ENCODE assay signal across 1 cellular context in the genomic region with DNA sequence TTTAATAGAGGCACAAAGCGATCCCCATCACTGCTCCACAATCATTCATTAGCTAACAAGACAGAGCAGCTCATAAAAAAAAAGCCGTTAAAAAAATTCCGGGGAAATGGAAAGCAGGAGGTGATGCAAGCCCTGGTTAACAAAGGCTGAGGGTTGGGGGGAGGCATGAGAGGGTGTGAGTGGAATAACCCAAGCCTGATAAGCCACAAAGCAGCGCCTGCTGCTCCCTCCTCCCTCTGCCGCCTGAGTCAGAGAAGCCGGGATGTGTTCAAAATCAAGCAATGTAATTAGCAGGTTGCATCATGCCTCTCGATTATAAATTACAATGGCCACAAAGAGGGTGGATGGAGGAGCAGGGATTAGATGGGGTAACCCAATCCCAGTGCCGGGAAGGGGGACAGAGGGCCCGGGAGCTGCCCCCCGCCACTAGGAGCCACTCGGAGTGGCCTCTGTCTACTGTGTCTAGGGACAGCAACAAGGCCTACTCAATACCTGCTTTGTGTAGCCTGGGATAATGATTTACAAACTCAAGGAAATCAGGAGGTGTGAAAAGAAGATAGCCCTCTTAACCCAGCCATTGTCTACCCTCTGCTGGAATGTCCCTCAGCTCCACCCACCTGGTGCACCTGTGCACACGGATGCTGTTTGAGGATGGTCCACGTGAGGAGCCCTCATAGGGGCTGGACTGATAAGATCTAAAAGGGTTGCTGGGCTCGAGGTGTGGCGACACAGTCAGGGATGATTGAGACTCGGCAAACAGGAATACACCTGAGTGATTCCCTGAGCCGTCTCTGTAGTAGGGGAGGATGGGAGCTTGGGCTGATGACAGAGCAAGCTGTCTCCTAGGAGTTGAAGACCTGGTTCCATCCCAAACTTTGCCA.
A peak's percentile ranks its signal among the peaks of the same experiment; 100 is the strongest.
TF ChIP-seq lines count a peak whose summit lies in the region.

No MANE protein-coding gene starts in this region.

TF ChIP-seq in HepG2, 621 proteins besides CTCF, POLR2A, EP300 and RAD21 (continued from another document and continues in another):
- TF ChIP-seq, protein P1, sequence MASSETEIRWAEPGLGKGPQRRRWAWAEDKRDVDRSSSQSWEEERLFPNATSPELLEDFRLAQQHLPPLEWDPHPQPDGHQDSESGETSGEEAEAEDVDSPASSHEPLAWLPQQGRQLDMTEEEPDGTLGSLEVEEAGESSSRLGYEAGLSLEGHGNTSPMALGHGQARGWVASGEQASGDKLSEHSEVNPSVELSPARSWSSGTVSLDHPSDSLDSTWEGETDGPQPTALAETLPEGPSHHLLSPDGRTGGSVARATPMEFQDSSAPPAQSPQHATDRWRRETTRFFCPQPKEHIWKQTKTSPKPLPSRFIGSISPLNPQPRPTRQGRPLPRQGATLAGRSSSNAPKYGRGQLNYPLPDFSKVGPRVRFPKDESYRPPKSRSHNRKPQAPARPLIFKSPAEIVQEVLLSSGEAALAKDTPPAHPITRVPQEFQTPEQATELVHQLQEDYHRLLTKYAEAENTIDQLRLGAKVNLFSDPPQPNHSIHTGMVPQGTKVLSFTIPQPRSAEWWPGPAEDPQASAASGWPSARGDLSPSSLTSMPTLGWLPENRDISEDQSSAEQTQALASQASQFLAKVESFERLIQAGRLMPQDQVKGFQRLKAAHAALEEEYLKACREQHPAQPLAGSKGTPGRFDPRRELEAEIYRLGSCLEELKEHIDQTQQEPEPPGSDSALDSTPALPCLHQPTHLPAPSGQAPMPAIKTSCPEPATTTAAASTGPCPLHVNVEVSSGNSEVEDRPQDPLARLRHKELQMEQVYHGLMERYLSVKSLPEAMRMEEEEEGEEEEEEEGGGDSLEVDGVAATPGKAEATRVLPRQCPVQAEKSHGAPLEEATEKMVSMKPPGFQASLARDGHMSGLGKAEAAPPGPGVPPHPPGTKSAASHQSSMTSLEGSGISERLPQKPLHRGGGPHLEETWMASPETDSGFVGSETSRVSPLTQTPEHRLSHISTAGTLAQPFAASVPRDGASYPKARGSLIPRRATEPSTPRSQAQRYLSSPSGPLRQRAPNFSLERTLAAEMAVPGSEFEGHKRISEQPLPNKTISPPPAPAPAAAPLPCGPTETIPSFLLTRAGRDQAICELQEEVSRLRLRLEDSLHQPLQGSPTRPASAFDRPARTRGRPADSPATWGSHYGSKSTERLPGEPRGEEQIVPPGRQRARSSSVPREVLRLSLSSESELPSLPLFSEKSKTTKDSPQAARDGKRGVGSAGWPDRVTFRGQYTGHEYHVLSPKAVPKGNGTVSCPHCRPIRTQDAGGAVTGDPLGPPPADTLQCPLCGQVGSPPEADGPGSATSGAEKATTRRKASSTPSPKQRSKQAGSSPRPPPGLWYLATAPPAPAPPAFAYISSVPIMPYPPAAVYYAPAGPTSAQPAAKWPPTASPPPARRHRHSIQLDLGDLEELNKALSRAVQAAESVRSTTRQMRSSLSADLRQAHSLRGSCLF (CRISPR knock-in tag; IDR thresholded peaks at IDR 0.05; ENCODE audit: borderline replicate concordance), result no peak
- TF ChIP-seq TBP (CRISPR knock-in tag; IDR thresholded peaks at IDR 0.05), result no peak
- no peak for TF ChIP-seq SAFB2 (CRISPR knock-in tag; IDR thresholded peaks at IDR 0.05; ENCODE audit: borderline replicate concordance, low read depth)
- no peak for TF ChIP-seq ZNF549 (CRISPR knock-in tag; IDR thresholded peaks at IDR 0.05)
- TF ChIP-seq, protein P2, sequence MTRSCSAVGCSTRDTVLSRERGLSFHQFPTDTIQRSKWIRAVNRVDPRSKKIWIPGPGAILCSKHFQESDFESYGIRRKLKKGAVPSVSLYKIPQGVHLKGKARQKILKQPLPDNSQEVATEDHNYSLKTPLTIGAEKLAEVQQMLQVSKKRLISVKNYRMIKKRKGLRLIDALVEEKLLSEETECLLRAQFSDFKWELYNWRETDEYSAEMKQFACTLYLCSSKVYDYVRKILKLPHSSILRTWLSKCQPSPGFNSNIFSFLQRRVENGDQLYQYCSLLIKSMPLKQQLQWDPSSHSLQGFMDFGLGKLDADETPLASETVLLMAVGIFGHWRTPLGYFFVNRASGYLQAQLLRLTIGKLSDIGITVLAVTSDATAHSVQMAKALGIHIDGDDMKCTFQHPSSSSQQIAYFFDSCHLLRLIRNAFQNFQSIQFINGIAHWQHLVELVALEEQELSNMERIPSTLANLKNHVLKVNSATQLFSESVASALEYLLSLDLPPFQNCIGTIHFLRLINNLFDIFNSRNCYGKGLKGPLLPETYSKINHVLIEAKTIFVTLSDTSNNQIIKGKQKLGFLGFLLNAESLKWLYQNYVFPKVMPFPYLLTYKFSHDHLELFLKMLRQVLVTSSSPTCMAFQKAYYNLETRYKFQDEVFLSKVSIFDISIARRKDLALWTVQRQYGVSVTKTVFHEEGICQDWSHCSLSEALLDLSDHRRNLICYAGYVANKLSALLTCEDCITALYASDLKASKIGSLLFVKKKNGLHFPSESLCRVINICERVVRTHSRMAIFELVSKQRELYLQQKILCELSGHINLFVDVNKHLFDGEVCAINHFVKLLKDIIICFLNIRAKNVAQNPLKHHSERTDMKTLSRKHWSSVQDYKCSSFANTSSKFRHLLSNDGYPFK (CRISPR knock-in tag; IDR thresholded peaks at IDR 0.05; ENCODE audit: borderline replicate concordance), result 0 out of 2 replicates have a peak, but pooled peaks have one; percentile 23
- no peak for TF ChIP-seq REL (CRISPR knock-in tag; conservative IDR thresholded peaks at IDR 0.05)
- TF ChIP-seq, protein P3, sequence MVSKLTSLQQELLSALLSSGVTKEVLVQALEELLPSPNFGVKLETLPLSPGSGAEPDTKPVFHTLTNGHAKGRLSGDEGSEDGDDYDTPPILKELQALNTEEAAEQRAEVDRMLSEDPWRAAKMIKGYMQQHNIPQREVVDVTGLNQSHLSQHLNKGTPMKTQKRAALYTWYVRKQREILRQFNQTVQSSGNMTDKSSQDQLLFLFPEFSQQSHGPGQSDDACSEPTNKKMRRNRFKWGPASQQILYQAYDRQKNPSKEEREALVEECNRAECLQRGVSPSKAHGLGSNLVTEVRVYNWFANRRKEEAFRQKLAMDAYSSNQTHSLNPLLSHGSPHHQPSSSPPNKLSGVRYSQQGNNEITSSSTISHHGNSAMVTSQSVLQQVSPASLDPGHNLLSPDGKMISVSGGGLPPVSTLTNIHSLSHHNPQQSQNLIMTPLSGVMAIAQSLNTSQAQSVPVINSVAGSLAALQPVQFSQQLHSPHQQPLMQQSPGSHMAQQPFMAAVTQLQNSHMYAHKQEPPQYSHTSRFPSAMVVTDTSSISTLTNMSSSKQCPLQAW (CRISPR knock-in tag; IDR thresholded peaks at IDR 0.05), result peak; percentile 96
- TF ChIP-seq ZNF543 (CRISPR knock-in tag; IDR thresholded peaks at IDR 0.05), result no peak
- TF ChIP-seq CENPT (CRISPR knock-in tag; IDR thresholded peaks at IDR 0.05; ENCODE audit: low read depth), result no peak; the same call in 1 of the 2 replicates
- peak; percentile 70; the same call in 1 of the 2 replicates for TF ChIP-seq ZNF264 (CRISPR knock-in tag; IDR thresholded peaks at IDR 0.05)
- no peak for TF ChIP-seq U2AF1 (optimal IDR thresholded peaks at IDR 0.05; ENCODE audit: low read depth, low read length)
- no peak for TF ChIP-seq ZC3H13 (CRISPR knock-in tag; IDR thresholded peaks at IDR 0.05)
- peak; percentile 68; the same call in 1 of the 2 replicates for TF ChIP-seq SIX1 (CRISPR knock-in tag; IDR thresholded peaks at IDR 0.05; ENCODE audit: borderline replicate concordance)
- TF ChIP-seq ZMYM4 (CRISPR knock-in tag; IDR thresholded peaks at IDR 0.05), result peak; percentile 56
- no peak for TF ChIP-seq ZFP36L1 (CRISPR knock-in tag; IDR thresholded peaks at IDR 0.05)
- TF ChIP-seq ZNF274 (CRISPR knock-in tag; IDR thresholded peaks at IDR 0.05), result no peak
- TF ChIP-seq ZNF766 (CRISPR knock-in tag; IDR thresholded peaks at IDR 0.05; ENCODE audit: borderline replicate concordance), result peak; percentile 21; the same call in 1 of the 2 replicates
- TF ChIP-seq, protein P4, sequence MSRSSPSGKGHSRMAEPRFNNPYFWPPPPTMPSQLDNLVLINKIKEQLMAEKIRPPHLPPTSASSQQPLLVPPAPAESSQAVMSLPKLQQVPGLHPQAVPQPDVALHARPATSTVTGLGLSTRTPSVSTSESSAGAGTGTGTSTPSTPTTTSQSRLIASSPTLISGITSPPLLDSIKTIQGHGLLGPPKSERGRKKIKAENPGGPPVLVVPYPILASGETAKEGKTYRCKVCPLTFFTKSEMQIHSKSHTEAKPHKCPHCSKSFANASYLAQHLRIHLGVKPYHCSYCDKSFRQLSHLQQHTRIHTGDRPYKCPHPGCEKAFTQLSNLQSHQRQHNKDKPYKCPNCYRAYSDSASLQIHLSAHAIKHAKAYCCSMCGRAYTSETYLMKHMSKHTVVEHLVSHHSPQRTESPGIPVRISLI (CRISPR knock-in tag; IDR thresholded peaks at IDR 0.05; ENCODE audit: borderline replicate concordance), result peak; percentile 82
- peak; percentile 47; the same call in 1 of the 2 replicates for TF ChIP-seq ZNF615 (CRISPR knock-in tag; IDR thresholded peaks at IDR 0.05; ENCODE audit: borderline replicate concordance)
- peak; percentile 95 for TF ChIP-seq RXRA (CRISPR knock-in tag; IDR thresholded peaks at IDR 0.05)
- no peak for TF ChIP-seq IKZF1 (IDR thresholded peaks at IDR 0.05)
- TF ChIP-seq MBD4 (IDR thresholded peaks at IDR 0.05; ENCODE audit: borderline replicate concordance, low read length), result no peak
- TF ChIP-seq HMG20B (CRISPR knock-in tag; conservative IDR thresholded peaks at IDR 0.05), result peak; percentile 93
- TF ChIP-seq HNRNPL (IDR thresholded peaks at IDR 0.05; ENCODE audit: low read depth, low read length), result no peak
- no peak for TF ChIP-seq ATRX (CRISPR knock-in tag; IDR thresholded peaks at IDR 0.05; ENCODE audit: borderline replicate concordance)
- TF ChIP-seq MEIS1 (CRISPR knock-in tag; IDR thresholded peaks at IDR 0.05; ENCODE audit: borderline replicate concordance), result no peak; the same call in 1 of the 2 replicates
- peak; percentile 93 for TF ChIP-seq NR2F2 (IDR thresholded peaks at IDR 0.05; ENCODE audit: borderline replicate concordance, low read depth)
- TF ChIP-seq SNRNP70 (IDR thresholded peaks at IDR 0.05; ENCODE audit: low read depth, low read length), result no peak
- peak; percentile 1; the same call in 1 of the 2 replicates for TF ChIP-seq KAT7 (CRISPR knock-in tag; IDR thresholded peaks at IDR 0.05; ENCODE audit: borderline replicate concordance)
- TF ChIP-seq, protein P5, sequence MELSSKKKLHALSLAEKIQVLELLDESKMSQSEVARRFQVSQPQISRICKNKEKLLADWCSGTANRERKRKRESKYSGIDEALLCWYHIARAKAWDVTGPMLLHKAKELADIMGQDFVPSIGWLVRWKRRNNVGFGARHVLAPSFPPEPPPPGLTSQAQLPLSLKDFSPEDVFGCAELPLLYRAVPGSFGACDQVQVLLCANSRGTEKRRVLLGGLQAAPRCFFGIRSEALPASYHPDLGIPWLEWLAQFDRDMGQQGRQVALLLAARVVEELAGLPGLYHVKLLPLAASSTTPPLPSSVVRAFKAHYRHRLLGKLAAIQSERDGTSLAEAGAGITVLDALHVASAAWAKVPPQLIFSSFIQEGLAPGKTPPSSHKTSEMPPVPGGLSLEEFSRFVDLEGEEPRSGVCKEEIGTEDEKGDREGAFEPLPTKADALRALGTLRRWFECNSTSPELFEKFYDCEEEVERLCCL (CRISPR knock-in tag; IDR thresholded peaks at IDR 0.05; ENCODE audit: borderline replicate concordance), result no peak
- TF ChIP-seq, protein P6, sequence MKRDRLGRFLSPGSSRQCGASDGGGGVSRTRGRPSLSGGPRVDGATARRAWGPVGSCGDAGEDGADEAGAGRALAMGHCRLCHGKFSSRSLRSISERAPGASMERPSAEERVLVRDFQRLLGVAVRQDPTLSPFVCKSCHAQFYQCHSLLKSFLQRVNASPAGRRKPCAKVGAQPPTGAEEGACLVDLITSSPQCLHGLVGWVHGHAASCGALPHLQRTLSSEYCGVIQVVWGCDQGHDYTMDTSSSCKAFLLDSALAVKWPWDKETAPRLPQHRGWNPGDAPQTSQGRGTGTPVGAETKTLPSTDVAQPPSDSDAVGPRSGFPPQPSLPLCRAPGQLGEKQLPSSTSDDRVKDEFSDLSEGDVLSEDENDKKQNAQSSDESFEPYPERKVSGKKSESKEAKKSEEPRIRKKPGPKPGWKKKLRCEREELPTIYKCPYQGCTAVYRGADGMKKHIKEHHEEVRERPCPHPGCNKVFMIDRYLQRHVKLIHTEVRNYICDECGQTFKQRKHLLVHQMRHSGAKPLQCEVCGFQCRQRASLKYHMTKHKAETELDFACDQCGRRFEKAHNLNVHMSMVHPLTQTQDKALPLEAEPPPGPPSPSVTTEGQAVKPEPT (CRISPR knock-in tag; IDR thresholded peaks at IDR 0.05; ENCODE audit: low read depth), result no peak
- TF ChIP-seq SETDB1 (CRISPR knock-in tag; IDR thresholded peaks at IDR 0.05; ENCODE audit: borderline replicate concordance), result no peak
- TF ChIP-seq ZNF589 (CRISPR knock-in tag; conservative IDR thresholded peaks at IDR 0.05), result peak; percentile 69; the same call in 1 of the 2 replicates
- no peak for TF ChIP-seq ZNF230 (CRISPR knock-in tag; IDR thresholded peaks at IDR 0.05)
- TF ChIP-seq, protein P7, sequence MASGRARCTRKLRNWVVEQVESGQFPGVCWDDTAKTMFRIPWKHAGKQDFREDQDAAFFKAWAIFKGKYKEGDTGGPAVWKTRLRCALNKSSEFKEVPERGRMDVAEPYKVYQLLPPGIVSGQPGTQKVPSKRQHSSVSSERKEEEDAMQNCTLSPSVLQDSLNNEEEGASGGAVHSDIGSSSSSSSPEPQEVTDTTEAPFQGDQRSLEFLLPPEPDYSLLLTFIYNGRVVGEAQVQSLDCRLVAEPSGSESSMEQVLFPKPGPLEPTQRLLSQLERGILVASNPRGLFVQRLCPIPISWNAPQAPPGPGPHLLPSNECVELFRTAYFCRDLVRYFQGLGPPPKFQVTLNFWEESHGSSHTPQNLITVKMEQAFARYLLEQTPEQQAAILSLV (CRISPR knock-in tag; IDR thresholded peaks at IDR 0.05; ENCODE audit: borderline replicate concordance), result no peak
- 0 out of 2 replicates have a peak, but pooled peaks have one; percentile 61 for TF ChIP-seq PRMT3 (CRISPR knock-in tag; IDR thresholded peaks at IDR 0.05; ENCODE audit: borderline replicate concordance, low read depth)
- TF ChIP-seq PAWR (CRISPR knock-in tag; IDR thresholded peaks at IDR 0.05; ENCODE audit: borderline replicate concordance), result no peak
- TF ChIP-seq ZNF552 (CRISPR knock-in tag; IDR thresholded peaks at IDR 0.05; ENCODE audit: borderline replicate concordance), result 0 out of 2 replicates have a peak, but pooled peaks have one; percentile 48
- TF ChIP-seq, protein P8, sequence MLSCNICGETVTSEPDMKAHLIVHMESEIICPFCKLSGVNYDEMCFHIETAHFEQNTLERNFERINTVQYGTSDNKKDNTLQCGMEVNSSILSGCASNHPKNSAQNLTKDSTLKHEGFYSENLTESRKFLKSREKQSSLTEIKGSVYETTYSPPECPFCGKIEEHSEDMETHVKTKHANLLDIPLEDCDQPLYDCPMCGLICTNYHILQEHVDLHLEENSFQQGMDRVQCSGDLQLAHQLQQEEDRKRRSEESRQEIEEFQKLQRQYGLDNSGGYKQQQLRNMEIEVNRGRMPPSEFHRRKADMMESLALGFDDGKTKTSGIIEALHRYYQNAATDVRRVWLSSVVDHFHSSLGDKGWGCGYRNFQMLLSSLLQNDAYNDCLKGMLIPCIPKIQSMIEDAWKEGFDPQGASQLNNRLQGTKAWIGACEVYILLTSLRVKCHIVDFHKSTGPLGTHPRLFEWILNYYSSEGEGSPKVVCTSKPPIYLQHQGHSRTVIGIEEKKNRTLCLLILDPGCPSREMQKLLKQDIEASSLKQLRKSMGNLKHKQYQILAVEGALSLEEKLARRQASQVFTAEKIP (CRISPR knock-in tag; IDR thresholded peaks at IDR 0.05; ENCODE audit: borderline replicate concordance), result no peak
- TF ChIP-seq ZBTB8A (CRISPR knock-in tag; IDR thresholded peaks at IDR 0.05; ENCODE audit: borderline replicate concordance, low read depth), result no peak
- no peak for TF ChIP-seq ZNF33A (CRISPR knock-in tag; IDR thresholded peaks at IDR 0.05; ENCODE audit: borderline replicate concordance)
